ENCODE assay signal across 10 cellular contexts in genomic region chr4:80196259-80197131, GRCh38. TPM values are rescaled to one million over a fixed set of nuclear protein-coding genes. Genes with fewer than 3 reads are reported as not detected.
DNase-seq lines count a peak whose midpoint lies in the region; ATAC-seq, FAIRE-seq and TF ChIP-seq lines count a peak whose summit lies in the region.
"Had no signal": no experiment of that assay in that cellular context is flagged by ENCODE, and none has a peak within 500 bp of the region (broad histone marks: within the 10 kb centered on the region; RNA-seq: fewer than 3 reads in every experiment).

No MANE protein-coding gene starts in this region.

- H3K9me3 ChIP-seq in endothelial cell of umbilical vein (replicated peaks; ENCODE audit: control insufficient read depth, insufficient read depth, low read length) = no peaks in the 10 kb centered on the region
- H3K9me3 ChIP-seq: A549 had no signal

- TF ChIP-seq CTCF in endothelial cell of umbilical vein (IDR thresholded peaks at IDR 0.05; ENCODE audit: extremely low read depth in 1 of 2, insufficient read depth in 1 of 2, low read depth in 1 of 2, low read length in 2 of 2) = no peak
- no peak for TF ChIP-seq CTCF in retinal pigment epithelial cell (conservative IDR thresholded peaks at IDR 0.05; ENCODE audit: low read depth, low read length)

- no peak overlapping the region for H3K4me3 ChIP-seq in endothelial cell of umbilical vein (replicated peaks in 1 of 3; ENCODE audit: insufficient read depth in 1 of 3, low read depth in 1 of 3, low read length in 3 of 3)
- peak overlapping the region; percentile 42 for H3K4me3 ChIP-seq in retinal pigment epithelial cell (ENCODE audit: low read length)

- no peak overlapping the region for H2AFZ ChIP-seq in endothelial cell of umbilical vein (ENCODE audit: low read depth, low read length)

- H3K79me2 ChIP-seq in endothelial cell of umbilical vein (ENCODE audit: control insufficient read depth, insufficient read depth, low read length) = no peaks in the 10 kb centered on the region

- H3K36me3 ChIP-seq in endothelial cell of umbilical vein (ENCODE audit: control insufficient read depth in 2 of 2, extremely low read depth in 1 of 2, insufficient read depth in 2 of 2, low read length in 2 of 2) = no peaks in the 10 kb centered on the region

- H3K9me1 ChIP-seq in endothelial cell of umbilical vein (replicated peaks; ENCODE audit: control insufficient read depth, extremely low read depth, insufficient read depth, low read length) = no peaks in the 10 kb centered on the region

- H3K27me3 ChIP-seq in endothelial cell of umbilical vein (ENCODE audit: control insufficient read depth in 2 of 2, insufficient read depth in 2 of 2, low read length in 2 of 2) = peaks cover 79 to 96% of the 10 kb centered on the region in 2 experiments

- dilution Hi-C loops in endothelial cell of umbilical vein (cut with MboI; ENCODE audit: extremely low pct_ligation_motif_present, low sequenced_read_pairs) = no loop called here

- ATAC-seq in HG03520 (IDR thresholded peaks at IDR 0.05; ENCODE audit: unreplicated experiment) (no peak), GM19395 (IDR thresholded peaks at IDR 0.05; ENCODE audit: unreplicated experiment) (no peak)

- H3K9ac ChIP-seq in endothelial cell of umbilical vein (replicated peaks; ENCODE audit: extremely low read depth, insufficient read depth, low read length) = no peak overlapping the region

- no peak overlapping the region for H3K27ac ChIP-seq in endothelial cell of umbilical vein (ENCODE audit: insufficient read depth, low read depth, low read length)
- H3K27ac ChIP-seq: A549 had no signal

- peaks cover 14% of the 10 kb centered on the region for H3K4me1 ChIP-seq in endothelial cell of umbilical vein (ENCODE audit: control insufficient read depth, extremely low read depth, insufficient read depth, low read length)
- H3K4me1 ChIP-seq: A549 had no signal

- no peak for FAIRE-seq in endothelial cell of umbilical vein (lab: Jason Lieb, UNC)
- FAIRE-seq: A549, colon had no signal

- intact Hi-C loops in endothelial cell of umbilical vein (cut with micrococcal nuclease) = loop anchor here (1.0 kb wide), 1 partner anchor 7 kb away; no protein-coding TSS in a partner anchor

- no TSS peak for BruUV-seq in endothelial cell of umbilical vein (replicated peaks; lab: Mats Ljungman, UMichigan)

- no peaks in the 10 kb centered on the region for H4K20me1 ChIP-seq in endothelial cell of umbilical vein (replicated peaks; ENCODE audit: control insufficient read depth, extremely low read depth, insufficient read depth, low read length)

- CTCF ChIA-PET in endothelial cell of umbilical vein (lab: Charles Lee) = interaction anchor here (0.7 to 2.5 kb wide), 3 partner anchors 10 to 24 kb away, joined by 3 to 16 read pairs (median 3); no protein-coding TSS in a partner anchor

- no peak for TF ChIP-seq POLR2A in endothelial cell of umbilical vein (IDR thresholded peaks at IDR 0.05; ENCODE audit: low read depth, low read length)

- H3K4me2 ChIP-seq in endothelial cell of umbilical vein (ENCODE audit: insufficient read depth, low read length) = no peak overlapping the region

- DNase-seq in NCI-H1105 treated with DMSO at 0.1 percent for 48 hours (lab: John Stamatoyannopoulos, UW) (peak; percentile 40), NCI-H1105 (lab: John Stamatoyannopoulos, UW) (no peak), NCI-H748 treated with DMSO at 0.1 percent for 48 hours (lab: John Stamatoyannopoulos, UW) (peak; percentile 32), endothelial cell of umbilical vein (ENCODE audit: low read depth, low spot score) (no peak), retinal pigment epithelial cell (ENCODE audit: low read depth) (no peak)
- DNase-seq in effector CD8-positive, alpha-beta T cell (lab: John Stamatoyannopoulos, UW) = no peak

- POLR2A ChIA-PET in endothelial cell of umbilical vein (lab: Charles Lee) = no interaction called here

TF ChIP-seq in endothelial cell of umbilical vein, 7 proteins besides CTCF, POLR2A, EP300 and RAD21:
- peak; percentile 76 for TF ChIP-seq EZH2 (IDR thresholded peaks at IDR 0.05; ENCODE audit: borderline replicate concordance, low read depth, low read length, severe bottlenecking)
- no peak for TF ChIP-seq GATA2 (IDR thresholded peaks at IDR 0.05; ENCODE audit: insufficient read depth, insufficient read length, low read depth, low read length)
TF ChIP-seq in endothelial cell of umbilical vein: peak in this region for 1.

RNA-seq across cellular contexts. Expression of gene PRDM8, which starts 0.8 kb away (rescaled TPM):
- 0.42 and 0.82 TPM in 2 replicates for total RNA-seq in endothelial cell of umbilical vein
- polyA plus RNA-seq in endothelial cell of umbilical vein = 0.28 and 0.67 TPM in 2 replicates
- 0.34 TPM in 2 replicates for polyA plus RNA-seq in endothelial cell of umbilical vein (2011; cell fraction: cytosol; rRNA removed)
- polyA plus RNA-seq in endothelial cell of umbilical vein (2011; cell fraction: nucleus; rRNA removed) = 2.3 and 2.5 TPM in 2 replicates
- 1.2 TPM in 2 replicates for polyA plus RNA-seq in endothelial cell of umbilical vein (2012)
- polyA minus RNA-seq in endothelial cell of umbilical vein = 0.22 and 0.34 TPM in 2 replicates
- polyA minus RNA-seq in endothelial cell of umbilical vein (2011; cell fraction: cytosol; rRNA and poly(A)+ RNA removed) = not detected
- 1.3 and 1.9 TPM in 2 replicates for polyA minus RNA-seq in endothelial cell of umbilical vein (2011; cell fraction: nucleus; rRNA and poly(A)+ RNA removed)

Comparison
In these comparisons a context has a peak if more than half of its experiments do, and no peak if none do; other contexts are left out.
1. DNase-seq: peak in NCI-H1105 treated with DMSO at 0.1 percent for 48 hours (single experiment) and NCI-H748 treated with DMSO at 0.1 percent for 48 hours (single experiment); none in NCI-H1105 (single experiment), endothelial cell of umbilical vein (single experiment), retinal pigment epithelial cell (single experiment) and effector CD8-positive, alpha-beta T cell (single experiment).